Comparison of ENCODE assay signal across 1 cellular context in genomic region chr17:75313941-75314550, GRCh38.
TF ChIP-seq lines count a peak whose summit lies in the region.

No MANE protein-coding gene starts in this region.

TF ChIP-seq in SK-N-SH, 30 proteins besides CTCF, POLR2A, EP300 and RAD21 (continued from another document):
- no peak for TF ChIP-seq REST (IDR thresholded peaks at IDR 0.05; ENCODE audit: low read depth, low read length)
- TF ChIP-seq JUND (IDR thresholded peaks at IDR 0.05) = no peak
- no peak for TF ChIP-seq USF1 (IDR thresholded peaks at IDR 0.05; ENCODE audit: borderline replicate concordance, low read depth)
- TF ChIP-seq EZH2phosphoT487 (IDR thresholded peaks at IDR 0.05; ENCODE audit: borderline replicate concordance, low read depth) = no peak
- no peak for TF ChIP-seq YY1 (IDR thresholded peaks at IDR 0.05; ENCODE audit: low read depth)
TF ChIP-seq in SK-N-SH: peak in this region for 0.
